In the genomic region with DNA sequence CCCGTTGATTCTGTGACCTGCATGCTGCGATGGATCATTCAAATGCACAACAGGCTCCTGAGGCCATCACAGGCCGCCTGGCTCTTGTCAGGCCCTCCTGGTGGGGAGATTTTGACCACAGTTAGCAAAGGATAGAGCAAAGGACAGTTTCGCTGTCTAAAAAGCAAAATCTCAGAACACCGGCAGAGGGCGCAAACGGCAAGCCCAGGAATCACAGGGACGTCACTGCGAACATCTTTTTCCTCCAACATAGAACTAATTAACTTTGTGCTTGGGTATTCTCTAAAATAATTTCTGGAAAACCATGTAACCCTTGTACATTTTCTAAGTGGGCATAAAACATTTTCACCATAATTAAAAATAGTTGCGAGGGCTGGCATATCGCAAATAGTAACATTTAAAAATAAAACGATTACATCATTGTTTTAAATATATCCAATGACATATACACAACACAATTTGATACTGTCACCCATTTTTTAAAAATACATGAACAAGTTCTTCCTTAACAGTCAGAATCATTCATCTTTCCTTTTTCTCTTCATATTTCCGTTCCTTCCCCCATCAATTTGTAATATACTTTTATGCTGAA, we compare ENCODE assay signal across 8 cellular contexts. TPM values are rescaled to one million over a fixed set of nuclear protein-coding genes. Genes with fewer than 3 reads are reported as not detected.
DNase-seq lines count a peak whose midpoint lies in the region; ATAC-seq, FAIRE-seq and TF ChIP-seq lines count a peak whose summit lies in the region.

No MANE protein-coding gene starts in this region.

- H3K36me3 Mint-ChIP-seq in WTC11 = no peaks in the 10 kb centered on the region

- peak overlapping the region; percentile 11 for H3K27ac ChIP-seq in caudate nucleus (ENCODE audit: low read depth, low read length)
- no peak overlapping the region for H3K27ac ChIP-seq in keratinocyte (ENCODE audit: control insufficient read depth, insufficient read depth, low read length)

- H3K27me3 ChIP-seq in keratinocyte (ENCODE audit: control insufficient read depth, extremely low read depth, insufficient read depth, low read length) = no peaks in the 10 kb centered on the region

- H3K9me3 ChIP-seq in keratinocyte (ENCODE audit: control insufficient read depth, low read depth, low read length) = no peaks in the 10 kb centered on the region

- H4K20me1 ChIP-seq in keratinocyte (ENCODE audit: control insufficient read depth, extremely low read depth, insufficient read depth, low read length) = no peaks in the 10 kb centered on the region

- H3K9ac ChIP-seq in keratinocyte (ENCODE audit: control insufficient read depth, extremely low read depth, insufficient read depth, low read length) = no peak overlapping the region

- H3K9me3 Mint-ChIP-seq in WTC11 = no peaks in the 10 kb centered on the region

- H3K4me3 Mint-ChIP-seq in WTC11 = no peak overlapping the region; the same call in 1 of the 2 replicates

- H3K9me1 ChIP-seq in keratinocyte (ENCODE audit: control insufficient read depth, extremely low read depth, insufficient read depth, low read length) = no peaks in the 10 kb centered on the region

- no peaks in the 10 kb centered on the region for H3K79me2 ChIP-seq in keratinocyte (ENCODE audit: control insufficient read depth, insufficient read depth, low read length)

- POLR2A ChIA-PET in WTC11 (lab: Charles Lee) = no interaction called here

- H3K4me3 ChIP-seq in keratinocyte (ENCODE audit: control insufficient read depth in 2 of 3, extremely low read depth in 1 of 3, insufficient read depth in 2 of 3, low read depth in 1 of 3, low read length in 3 of 3) = no peak overlapping the region

- peak; percentile 84 for ATAC-seq in WTC11
- ATAC-seq in GM21723 (IDR thresholded peaks at IDR 0.05; ENCODE audit: unreplicated experiment) = no peak

- FAIRE-seq in keratinocyte (lab: Jason Lieb, UNC) = peak; percentile 81

- no peak overlapping the region for H3K4me2 ChIP-seq in keratinocyte (ENCODE audit: control insufficient read depth, extremely low read depth, insufficient read depth, low read depth, low read length)

- CTCF ChIA-PET in WTC11 (lab: Charles Lee) = interaction anchor here (1.0 to 2.1 kb wide), 12 partner anchors 20 to 253 kb away, joined by 3 to 7 read pairs (median 5); a partner anchor contains a TSS

- H3K27ac Mint-ChIP-seq in WTC11 = peak overlapping the region; percentile 52

- dilution Hi-C loops in keratinocyte (cut with MboI; ENCODE audit: extremely low pct_ligation_motif_present, low sequenced_read_pairs) = no loop called here

- no peaks in the 10 kb centered on the region for H3K27me3 Mint-ChIP-seq in WTC11 (ENCODE audit: low read depth)

- no peaks in the 10 kb centered on the region for H3K4me1 ChIP-seq in keratinocyte (ENCODE audit: control insufficient read depth, extremely low read depth, insufficient read depth, low read length)

- peak; percentile 24 to 73 (median 47) for DNase-seq in NCI-H1417 (lab: John Stamatoyannopoulos, UW)
- DNase-seq in NCI-H1417 treated with DMSO at 0.1 percent for 48 hours (lab: John Stamatoyannopoulos, UW) = no peak
- peak; percentile 20 for DNase-seq in NCI-H2171 (lab: John Stamatoyannopoulos, UW)
- DNase-seq in WTC11 (ENCODE audit: low spot score) = peak; percentile 76
- DNase-seq in caudate nucleus (lab: John Stamatoyannopoulos, UW) = peak in 46 of 61 donors; percentile 7 to 73 (median 46)
- DNase-seq in keratinocyte (ENCODE audit: low read depth, low spot score) = peak; percentile 5
- peak; percentile 27 to 50 for DNase-seq in stimulated activated CD4-positive, alpha-beta T cell treated with anti-CD3 and anti-CD28 coated beads, Interleukin-1b, Interleukin-23, amount 100 ng/mL, for 1 hour (ENCODE audit: low read depth in 2 of 2)

- no peak overlapping the region for H2AFZ ChIP-seq in keratinocyte (ENCODE audit: control insufficient read depth, low read length)

- H3K36me3 ChIP-seq in keratinocyte (ENCODE audit: control insufficient read depth in 2 of 2, extremely low read depth in 1 of 2, insufficient read depth in 2 of 2, low read length in 2 of 2) = no peaks in the 10 kb centered on the region

- H3K4me1 Mint-ChIP-seq in WTC11 = peaks cover 18% of the 10 kb centered on the region

- peak; percentile 67 for TF ChIP-seq CTCF in WTC11 (IDR thresholded peaks at IDR 0.05)
- peak; percentile 82 to 93 (median 87) for TF ChIP-seq CTCF in keratinocyte (optimal IDR thresholded peaks at IDR 0.05 in 1 of 3, IDR thresholded peaks at IDR 0.05 in 1 of 3, conservative IDR thresholded peaks at IDR 0.05 in 1 of 3; ENCODE audit: extremely low read depth in 1 of 3, insufficient read depth in 2 of 3, low read length in 3 of 3)

TF ChIP-seq in WTC11, 78 proteins besides CTCF, POLR2A, EP300 and RAD21:
- TF ChIP-seq ZNF423 (CRISPR knock-in tag; IDR thresholded peaks at IDR 0.05) = peak; percentile 85
- TF ChIP-seq, protein P1, sequence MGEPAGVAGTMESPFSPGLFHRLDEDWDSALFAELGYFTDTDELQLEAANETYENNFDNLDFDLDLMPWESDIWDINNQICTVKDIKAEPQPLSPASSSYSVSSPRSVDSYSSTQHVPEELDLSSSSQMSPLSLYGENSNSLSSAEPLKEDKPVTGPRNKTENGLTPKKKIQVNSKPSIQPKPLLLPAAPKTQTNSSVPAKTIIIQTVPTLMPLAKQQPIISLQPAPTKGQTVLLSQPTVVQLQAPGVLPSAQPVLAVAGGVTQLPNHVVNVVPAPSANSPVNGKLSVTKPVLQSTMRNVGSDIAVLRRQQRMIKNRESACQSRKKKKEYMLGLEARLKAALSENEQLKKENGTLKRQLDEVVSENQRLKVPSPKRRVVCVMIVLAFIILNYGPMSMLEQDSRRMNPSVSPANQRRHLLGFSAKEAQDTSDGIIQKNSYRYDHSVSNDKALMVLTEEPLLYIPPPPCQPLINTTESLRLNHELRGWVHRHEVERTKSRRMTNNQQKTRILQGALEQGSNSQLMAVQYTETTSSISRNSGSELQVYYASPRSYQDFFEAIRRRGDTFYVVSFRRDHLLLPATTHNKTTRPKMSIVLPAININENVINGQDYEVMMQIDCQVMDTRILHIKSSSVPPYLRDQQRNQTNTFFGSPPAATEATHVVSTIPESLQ (CRISPR knock-in tag; IDR thresholded peaks at IDR 0.05) = no peak
TF ChIP-seq in WTC11: peak in this region for 1.

RNA-seq across cellular contexts. Expression of a gene that starts 19.7 kb away (rescaled TPM):
- 2.5 to 3.3 TPM (median 2.9 TPM) in 3 replicates for total RNA-seq in WTC11 (2021)
- 0.05 to 0.23 TPM (median 0.07 TPM) in 3 replicates for polyA plus RNA-seq in keratinocyte
- not detected for polyA plus RNA-seq in keratinocyte (2011; ENCODE audit: low read depth)
- 0.04 and 0.08 TPM in 2 replicates for polyA plus RNA-seq in keratinocyte (2011; cell fraction: cytosol; rRNA removed)
- polyA plus RNA-seq in keratinocyte (2011; cell fraction: nucleus; rRNA removed) = 0.20 TPM in 1 of 2 replicates, not detected in the other
- 0.14 TPM in 1 of 2 replicates, not detected in the other for polyA plus RNA-seq in keratinocyte (2012; ENCODE audit: low replicate concordance)
- polyA minus RNA-seq in keratinocyte = 0.23 to 0.42 TPM in 2 of 3 replicates, not detected in the other
- not detected for polyA minus RNA-seq in keratinocyte (2011; cell fraction: cytosol; rRNA and poly(A)+ RNA removed)
- not detected in 2 replicates for polyA minus RNA-seq in keratinocyte (2011; cell fraction: nucleus; rRNA and poly(A)+ RNA removed)
